9 cellular contexts compared by ENCODE assay signal in the genomic region with DNA sequence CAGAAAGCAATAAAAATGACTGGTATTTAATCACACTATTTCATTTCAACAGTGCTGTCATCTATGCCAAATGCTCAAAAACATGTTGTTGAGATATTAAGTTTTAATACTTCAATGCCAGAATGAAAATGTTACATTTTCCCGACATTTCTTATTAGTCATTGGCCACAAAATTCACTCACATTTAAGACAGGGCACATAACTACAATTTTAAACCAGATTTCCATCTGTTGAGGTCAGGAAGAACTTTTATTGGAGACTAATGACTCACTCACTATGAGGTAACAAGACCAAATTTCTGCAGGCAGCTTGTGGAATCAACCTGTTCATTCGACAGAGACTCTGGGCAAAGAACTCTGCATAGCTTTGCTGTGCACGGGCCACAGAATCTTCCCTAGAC. TPM values are rescaled to one million over a fixed set of nuclear protein-coding genes. Genes with fewer than 3 reads are reported as not detected.
A peak's percentile ranks its signal among the peaks of the same experiment; 100 is the strongest.
DNase-seq lines count a peak whose midpoint lies in the region; ATAC-seq and TF ChIP-seq lines count a peak whose summit lies in the region.
"Had no signal": no experiment of that assay in that cellular context is flagged by ENCODE, and none has a peak within 500 bp of the region (broad histone marks: within the 10 kb centered on the region; RNA-seq: fewer than 3 reads in every experiment).

No MANE protein-coding gene starts in this region.

- WGBS in suprapubic skin = 31% methylated on average over 3 of the region's 3 CpGs

- H3K27ac ChIP-seq in breast epithelium (peak overlapping the region in 1 of 2 donors; percentile 72), left ventricle myocardium inferior (replicated peaks) (peak overlapping the region; percentile 87), suprapubic skin (peak overlapping the region; percentile 86)

- TF ChIP-seq CTCF in MCF 10A (IDR thresholded peaks at IDR 0.05; ENCODE audit: unreplicated experiment) (no peak), breast epithelium (IDR thresholded peaks at IDR 0.05) (no peak), left ventricle myocardium inferior (IDR thresholded peaks at IDR 0.05; ENCODE audit: borderline replicate concordance) (no peak), suprapubic skin (IDR thresholded peaks at IDR 0.05) (no peak)

- H3K9me3 ChIP-seq in breast epithelium (no peaks in the 10 kb centered on the region), left ventricle myocardium inferior (replicated peaks) (no peaks in the 10 kb centered on the region), suprapubic skin (no peaks in the 10 kb centered on the region)

- peak; percentile 91 for DNase-seq in MCF 10A (ENCODE audit: unreplicated experiment)
- no peak for DNase-seq in breast epithelium (ENCODE audit: low spot score in 2 of 2)
- no peak for DNase-seq in left ventricle myocardium inferior
- DNase-seq in suprapubic skin (ENCODE audit: low spot score in 2 of 2) = no peak
- DNase-seq in NCI-H2107 (lab: John Stamatoyannopoulos, UW) = no peak
- DNase-seq: NCI-H2171 treated with DMSO at 0.1 percent for 48 hours had no signal

- H3K4me3 ChIP-seq in breast epithelium (no peak overlapping the region), left ventricle myocardium inferior (peak overlapping the region; percentile 47), suprapubic skin (no peak overlapping the region)

- peak overlapping the region; percentile 66 for H3K4me3 Mint-ChIP-seq in MCF 10A (ENCODE audit: unreplicated experiment)

- BruUV-seq in MCF 10A (replicated peaks; lab: Mats Ljungman, UMichigan) = no TSS peak

- CTCF ChIA-PET in MCF 10A (lab: Yijun Ruan, JAX) = no interaction called here

- TF ChIP-seq EP300 in suprapubic skin (IDR thresholded peaks at IDR 0.05) = no peak

- POLR2A ChIA-PET in MCF 10A (lab: Yijun Ruan, JAX) = interaction anchor here (0.6 to 17.1 kb wide), 11 partner anchors 9 to 78 kb away, joined by 3 to 351 read pairs (median 11); a partner anchor contains a TSS

- H3K4me1 ChIP-seq in breast epithelium (peaks cover 0 to 14% of the 10 kb centered on the region in 2 donors), left ventricle myocardium inferior (peaks cover 96% of the 10 kb centered on the region), suprapubic skin (peaks cover 68% of the 10 kb centered on the region)

- H3K36me3 ChIP-seq in breast epithelium (no peaks in the 10 kb centered on the region), left ventricle myocardium inferior (peaks cover 29% of the 10 kb centered on the region), suprapubic skin (peaks cover 10% of the 10 kb centered on the region)

- intact Hi-C loops in MCF 10A (cut with micrococcal nuclease) = no loop called here
- intact Hi-C loops in breast epithelium (cut with DNase I; ENCODE audit: low total_unique reads) = no loop called here
- intact Hi-C loops in left ventricle myocardium inferior (cut with micrococcal nuclease) = no loop called here

- H3K9me3 Mint-ChIP-seq in MCF 10A (ENCODE audit: unreplicated experiment) = no peaks in the 10 kb centered on the region

- H3K27me3 ChIP-seq in breast epithelium (no peaks in the 10 kb centered on the region), left ventricle myocardium inferior (ENCODE audit: low read depth) (no peaks in the 10 kb centered on the region), suprapubic skin (no peaks in the 10 kb centered on the region)

- peaks cover 63% of the 10 kb centered on the region for H3K4me1 Mint-ChIP-seq in MCF 10A (ENCODE audit: insufficient read depth, unreplicated experiment)

- peak overlapping the region; percentile 85 for H3K27ac Mint-ChIP-seq in MCF 10A (ENCODE audit: low read depth, unreplicated experiment)

- H3K36me3 Mint-ChIP-seq in MCF 10A (ENCODE audit: insufficient read depth, unreplicated experiment) = peaks cover 95% of the 10 kb centered on the region

- ATAC-seq in SK-N-SH treated with all-trans-retinoic acid at 6 μM for 48 hours (peak; percentile 80), HG03175 (IDR thresholded peaks at IDR 0.05; ENCODE audit: unreplicated experiment) (no peak), HG02588 (IDR thresholded peaks at IDR 0.05; ENCODE audit: unreplicated experiment) (no peak)

- no peaks in the 10 kb centered on the region for H3K27me3 Mint-ChIP-seq in MCF 10A (ENCODE audit: insufficient read depth, unreplicated experiment)

- TF ChIP-seq POLR2A in breast epithelium (IDR thresholded peaks at IDR 0.05) = no peak
- no peak for TF ChIP-seq POLR2A in suprapubic skin (IDR thresholded peaks at IDR 0.05)

TF ChIP-seq in SK-N-SH treated with all-trans-retinoic acid at 6 μM for 48 hours, 23 proteins besides CTCF, POLR2A, EP300 and RAD21:
- TF ChIP-seq ZNF8 (CRISPR knock-in tag; IDR thresholded peaks at IDR 0.05) (no peak), ISL1 (CRISPR knock-in tag; IDR thresholded peaks at IDR 0.05) (peak; percentile 86), BACH2 (CRISPR knock-in tag; IDR thresholded peaks at IDR 0.05; ENCODE audit: borderline replicate concordance) (no peak), RARB (CRISPR knock-in tag; IDR thresholded peaks at IDR 0.05) (no peak), ARNTL (CRISPR knock-in tag; IDR thresholded peaks at IDR 0.05; ENCODE audit: borderline replicate concordance, low read depth) (no peak), ZC3H10 (CRISPR knock-in tag; IDR thresholded peaks at IDR 0.05) (no peak), PPARA (CRISPR knock-in tag; IDR thresholded peaks at IDR 0.05; ENCODE audit: borderline replicate concordance) (no peak)
- TF ChIP-seq, protein P1, sequence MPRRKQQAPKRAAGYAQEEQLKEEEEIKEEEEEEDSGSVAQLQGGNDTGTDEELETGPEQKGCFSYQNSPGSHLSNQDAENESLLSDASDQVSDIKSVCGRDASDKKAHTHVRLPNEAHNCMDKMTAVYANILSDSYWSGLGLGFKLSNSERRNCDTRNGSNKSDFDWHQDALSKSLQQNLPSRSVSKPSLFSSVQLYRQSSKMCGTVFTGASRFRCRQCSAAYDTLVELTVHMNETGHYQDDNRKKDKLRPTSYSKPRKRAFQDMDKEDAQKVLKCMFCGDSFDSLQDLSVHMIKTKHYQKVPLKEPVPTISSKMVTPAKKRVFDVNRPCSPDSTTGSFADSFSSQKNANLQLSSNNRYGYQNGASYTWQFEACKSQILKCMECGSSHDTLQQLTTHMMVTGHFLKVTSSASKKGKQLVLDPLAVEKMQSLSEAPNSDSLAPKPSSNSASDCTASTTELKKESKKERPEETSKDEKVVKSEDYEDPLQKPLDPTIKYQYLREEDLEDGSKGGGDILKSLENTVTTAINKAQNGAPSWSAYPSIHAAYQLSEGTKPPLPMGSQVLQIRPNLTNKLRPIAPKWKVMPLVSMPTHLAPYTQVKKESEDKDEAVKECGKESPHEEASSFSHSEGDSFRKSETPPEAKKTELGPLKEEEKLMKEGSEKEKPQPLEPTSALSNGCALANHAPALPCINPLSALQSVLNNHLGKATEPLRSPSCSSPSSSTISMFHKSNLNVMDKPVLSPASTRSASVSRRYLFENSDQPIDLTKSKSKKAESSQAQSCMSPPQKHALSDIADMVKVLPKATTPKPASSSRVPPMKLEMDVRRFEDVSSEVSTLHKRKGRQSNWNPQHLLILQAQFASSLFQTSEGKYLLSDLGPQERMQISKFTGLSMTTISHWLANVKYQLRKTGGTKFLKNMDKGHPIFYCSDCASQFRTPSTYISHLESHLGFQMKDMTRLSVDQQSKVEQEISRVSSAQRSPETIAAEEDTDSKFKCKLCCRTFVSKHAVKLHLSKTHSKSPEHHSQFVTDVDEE (CRISPR knock-in tag; IDR thresholded peaks at IDR 0.05) = no peak
- TF ChIP-seq, protein P2, sequence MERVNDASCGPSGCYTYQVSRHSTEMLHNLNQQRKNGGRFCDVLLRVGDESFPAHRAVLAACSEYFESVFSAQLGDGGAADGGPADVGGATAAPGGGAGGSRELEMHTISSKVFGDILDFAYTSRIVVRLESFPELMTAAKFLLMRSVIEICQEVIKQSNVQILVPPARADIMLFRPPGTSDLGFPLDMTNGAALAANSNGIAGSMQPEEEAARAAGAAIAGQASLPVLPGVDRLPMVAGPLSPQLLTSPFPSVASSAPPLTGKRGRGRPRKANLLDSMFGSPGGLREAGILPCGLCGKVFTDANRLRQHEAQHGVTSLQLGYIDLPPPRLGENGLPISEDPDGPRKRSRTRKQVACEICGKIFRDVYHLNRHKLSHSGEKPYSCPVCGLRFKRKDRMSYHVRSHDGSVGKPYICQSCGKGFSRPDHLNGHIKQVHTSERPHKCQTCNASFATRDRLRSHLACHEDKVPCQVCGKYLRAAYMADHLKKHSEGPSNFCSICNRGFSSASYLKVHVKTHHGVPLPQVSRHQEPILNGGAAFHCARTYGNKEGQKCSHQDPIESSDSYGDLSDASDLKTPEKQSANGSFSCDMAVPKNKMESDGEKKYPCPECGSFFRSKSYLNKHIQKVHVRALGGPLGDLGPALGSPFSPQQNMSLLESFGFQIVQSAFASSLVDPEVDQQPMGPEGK (CRISPR knock-in tag; IDR thresholded peaks at IDR 0.05; ENCODE audit: borderline replicate concordance) = peak; percentile 86
- TF ChIP-seq, protein P3, sequence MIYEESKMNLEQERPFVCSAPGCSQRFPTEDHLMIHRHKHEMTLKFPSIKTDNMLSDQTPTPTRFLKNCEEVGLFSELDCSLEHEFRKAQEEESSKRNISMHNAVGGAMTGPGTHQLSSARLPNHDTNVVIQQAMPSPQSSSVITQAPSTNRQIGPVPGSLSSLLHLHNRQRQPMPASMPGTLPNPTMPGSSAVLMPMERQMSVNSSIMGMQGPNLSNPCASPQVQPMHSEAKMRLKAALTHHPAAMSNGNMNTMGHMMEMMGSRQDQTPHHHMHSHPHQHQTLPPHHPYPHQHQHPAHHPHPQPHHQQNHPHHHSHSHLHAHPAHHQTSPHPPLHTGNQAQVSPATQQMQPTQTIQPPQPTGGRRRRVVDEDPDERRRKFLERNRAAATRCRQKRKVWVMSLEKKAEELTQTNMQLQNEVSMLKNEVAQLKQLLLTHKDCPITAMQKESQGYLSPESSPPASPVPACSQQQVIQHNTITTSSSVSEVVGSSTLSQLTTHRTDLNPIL (CRISPR knock-in tag; IDR thresholded peaks at IDR 0.05; ENCODE audit: low read depth) = peak; percentile 51; the same call in 1 of the 2 replicates
TF ChIP-seq in SK-N-SH treated with all-trans-retinoic acid at 6 μM for 48 hours: peak in this region for 3.

RNA-seq across cellular contexts. Expression of a gene that starts 36.8 kb away (rescaled TPM):
- total RNA-seq in MCF 10A (2022) (32.0 and 36.5 TPM in 2 replicates), breast epithelium (10 to 100 TPM; 21.6 to 31.9 (median 26.7) TPM), left ventricle myocardium inferior (103 TPM), suprapubic skin (10 to 100 TPM; 24.6 to 36.6 (median 29.1) TPM)

RNA-seq across cellular contexts. Expression of a gene that starts 44.2 kb away (rescaled TPM):
- total RNA-seq in MCF 10A (2022) (1.0 and 1.5 TPM in 2 replicates), breast epithelium (1 to 10 TPM in 1 of 3 donors, under 1 TPM in 2; 0.48 to 2.8 (median 0.66) TPM), left ventricle myocardium inferior (0.63 TPM), suprapubic skin (under 1 TPM in 3 of 4 donors, not detected in 1; 0.19 to 0.47 (median 0.40) TPM)

RNA-seq across cellular contexts. Expression of a gene that starts 44.4 kb away (rescaled TPM):
- total RNA-seq in MCF 10A (2022) (125 and 131 TPM in 2 replicates), breast epithelium (100 to 1,000 TPM in 1 of 3 donors, 10 to 100 TPM in 2; 82.9 to 135 (median 96.7) TPM), left ventricle myocardium inferior (91.1 TPM), suprapubic skin (10 to 100 TPM; 72.2 to 96.1 (median 83.1) TPM)
